12 cellular contexts compared by ENCODE assay signal in genomic region chr11:19980957-19981669, GRCh38.
DNase-seq lines count a peak whose midpoint lies in the region; ATAC-seq and TF ChIP-seq lines count a peak whose summit lies in the region.
"Had no signal": no experiment of that assay in that cellular context is flagged by ENCODE, and none has a peak within 500 bp of the region (broad histone marks: within the 10 kb centered on the region; RNA-seq: fewer than 3 reads in every experiment).

No MANE protein-coding gene starts in this region.

- H3K9me3 ChIP-seq in stomach smooth muscle (ENCODE audit: control insufficient read depth in 2 of 2, low read length in 2 of 2) = no peaks in the 10 kb centered on the region

- in situ Hi-C loops in brain microvascular endothelial cell (cut with HindIII; ENCODE audit: low pct_ligation_motif_present, low sequenced_read_pairs) = no loop called here
- in situ Hi-C loops in GM13977 (cut with MboI; ENCODE audit: low pct_unique_long_range_greater_than_20kb, low sequenced_read_pairs, unreplicated experiment) = no loop called here

- H3K9ac ChIP-seq in stomach smooth muscle (ENCODE audit: low read length in 2 of 2) = peak overlapping the region; percentile 7 to 30

- H3K4me3 ChIP-seq in brain microvascular endothelial cell (ENCODE audit: low read depth, low read length) = no peak overlapping the region
- peak overlapping the region in 1 of 2 donors; percentile 30 for H3K4me3 ChIP-seq in stomach smooth muscle (ENCODE audit: low read length in 2 of 2)

- H3K36me3 ChIP-seq in brain microvascular endothelial cell (replicated peaks) (peaks cover 4% of the 10 kb centered on the region), stomach smooth muscle (ENCODE audit: control insufficient read depth in 2 of 2, insufficient read depth in 2 of 2, low read length in 2 of 2) (peaks cover 17 to 18% of the 10 kb centered on the region in 2 donors)

- peak overlapping the region; percentile 54 for H3K27ac ChIP-seq in brain microvascular endothelial cell
- no peak overlapping the region for H3K27ac ChIP-seq in stomach smooth muscle (ENCODE audit: low read length)

- TF ChIP-seq CTCF in brain microvascular endothelial cell (IDR thresholded peaks at IDR 0.05; ENCODE audit: low read depth, low read length, missing control alignments) (no peak), GM13977 (IDR thresholded peaks at IDR 0.05; ENCODE audit: extremely low read depth, insufficient read depth, missing control alignments) (no peak)

- H3K4me1 ChIP-seq in stomach smooth muscle (ENCODE audit: control insufficient read depth, insufficient read depth, low read length) = peaks cover 40% of the 10 kb centered on the region

- H3K27me3 ChIP-seq in brain microvascular endothelial cell (replicated peaks) = no peaks in the 10 kb centered on the region
- no peaks in the 10 kb centered on the region for H3K27me3 ChIP-seq in stomach smooth muscle (ENCODE audit: control insufficient read depth in 1 of 2, insufficient read depth in 2 of 2, low read length in 2 of 2)

- ATAC-seq in left lobe of liver (peak; percentile 66), GM18511 (IDR thresholded peaks at IDR 0.05; ENCODE audit: unreplicated experiment) (no peak)
- ATAC-seq: Panc1 had no signal

- DNase-seq in HuH-7 (ENCODE audit: low spot score) (peak; percentile 30), brain microvascular endothelial cell (peak; percentile 69), left lobe of liver (ENCODE audit: low spot score) (no peak), GM13977 (ENCODE audit: low spot score) (no peak), NCI-H1048 (lab: John Stamatoyannopoulos, UW) (no peak)
- no peak for DNase-seq in central memory CD4-positive, alpha-beta T cell
- DNase-seq: activated CD4-positive, alpha-beta T cell treated with anti-CD3 and anti-CD28 coated beads, Interleukin-2, amount 10 ng/mL, durations not matched to agents 24 days and 14 days; small intestine; stimulated activated naive CD4-positive, alpha-beta T cell treated with Interleukin-2 at 50 U/mL for 16 hours had no signal

Comparison
In these comparisons a context has a peak if more than half of its experiments do, and no peak if none do; other contexts are left out.
1. DNase-seq: peak in HuH-7 (single experiment) and brain microvascular endothelial cell (single experiment); none in left lobe of liver (single experiment), central memory CD4-positive, alpha-beta T cell (single experiment), GM13977 (single experiment) and NCI-H1048 (single experiment).